Comparison of ENCODE assay signal across 1 cellular context in the genomic region with DNA sequence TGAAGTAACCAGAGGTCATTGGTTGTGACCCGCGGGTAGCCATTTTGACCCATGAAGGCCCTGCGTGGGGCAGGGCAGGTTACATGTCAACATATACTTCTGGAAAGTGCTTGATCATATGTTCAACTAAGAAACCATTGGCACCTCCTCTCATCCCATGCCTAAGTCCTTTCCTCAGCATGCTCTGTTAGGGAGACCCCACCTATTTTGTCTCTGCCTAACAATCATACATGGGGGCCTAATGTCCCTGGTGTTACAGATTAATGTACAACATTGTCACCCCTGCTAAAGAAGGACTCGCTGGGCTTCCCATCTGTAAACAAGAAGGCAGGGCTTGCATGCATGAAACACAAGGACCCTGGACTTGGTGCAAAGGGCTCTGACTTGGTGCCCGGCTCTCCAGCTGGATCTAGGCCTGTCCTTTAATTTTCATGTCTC.
TF ChIP-seq lines count a peak whose summit lies in the region.

No MANE protein-coding gene starts in this region.

TF ChIP-seq in HepG2, 621 proteins besides CTCF, POLR2A, EP300 and RAD21 (continued from another document and continues in another):
- TF ChIP-seq, protein P1, sequence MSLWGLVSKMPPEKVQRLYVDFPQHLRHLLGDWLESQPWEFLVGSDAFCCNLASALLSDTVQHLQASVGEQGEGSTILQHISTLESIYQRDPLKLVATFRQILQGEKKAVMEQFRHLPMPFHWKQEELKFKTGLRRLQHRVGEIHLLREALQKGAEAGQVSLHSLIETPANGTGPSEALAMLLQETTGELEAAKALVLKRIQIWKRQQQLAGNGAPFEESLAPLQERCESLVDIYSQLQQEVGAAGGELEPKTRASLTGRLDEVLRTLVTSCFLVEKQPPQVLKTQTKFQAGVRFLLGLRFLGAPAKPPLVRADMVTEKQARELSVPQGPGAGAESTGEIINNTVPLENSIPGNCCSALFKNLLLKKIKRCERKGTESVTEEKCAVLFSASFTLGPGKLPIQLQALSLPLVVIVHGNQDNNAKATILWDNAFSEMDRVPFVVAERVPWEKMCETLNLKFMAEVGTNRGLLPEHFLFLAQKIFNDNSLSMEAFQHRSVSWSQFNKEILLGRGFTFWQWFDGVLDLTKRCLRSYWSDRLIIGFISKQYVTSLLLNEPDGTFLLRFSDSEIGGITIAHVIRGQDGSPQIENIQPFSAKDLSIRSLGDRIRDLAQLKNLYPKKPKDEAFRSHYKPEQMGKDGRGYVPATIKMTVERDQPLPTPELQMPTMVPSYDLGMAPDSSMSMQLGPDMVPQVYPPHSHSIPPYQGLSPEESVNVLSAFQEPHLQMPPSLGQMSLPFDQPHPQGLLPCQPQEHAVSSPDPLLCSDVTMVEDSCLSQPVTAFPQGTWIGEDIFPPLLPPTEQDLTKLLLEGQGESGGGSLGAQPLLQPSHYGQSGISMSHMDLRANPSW (CRISPR knock-in tag; IDR thresholded peaks at IDR 0.05; ENCODE audit: borderline replicate concordance): no peak
- TF ChIP-seq, protein P2, sequence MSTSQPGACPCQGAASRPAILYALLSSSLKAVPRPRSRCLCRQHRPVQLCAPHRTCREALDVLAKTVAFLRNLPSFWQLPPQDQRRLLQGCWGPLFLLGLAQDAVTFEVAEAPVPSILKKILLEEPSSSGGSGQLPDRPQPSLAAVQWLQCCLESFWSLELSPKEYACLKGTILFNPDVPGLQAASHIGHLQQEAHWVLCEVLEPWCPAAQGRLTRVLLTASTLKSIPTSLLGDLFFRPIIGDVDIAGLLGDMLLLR (CRISPR knock-in tag; IDR thresholded peaks at IDR 0.05): no peak
- TF ChIP-seq DNMT1 (CRISPR knock-in tag; IDR thresholded peaks at IDR 0.05) (no peak), PRPF4 (IDR thresholded peaks at IDR 0.05; ENCODE audit: low read depth, low read length, poor library complexity, severe bottlenecking) (no peak), ZNF350 (CRISPR knock-in tag; IDR thresholded peaks at IDR 0.05; ENCODE audit: borderline replicate concordance, low read depth) (peak; percentile 58; the same call in 1 of the 2 replicates), SRF (IDR thresholded peaks at IDR 0.05; ENCODE audit: low read depth, low read length) (no peak), SKI (IDR thresholded peaks at IDR 0.05; ENCODE audit: partially characterized antibody) (peak; percentile 47), SALL2 (CRISPR knock-in tag; IDR thresholded peaks at IDR 0.05) (no peak), ZNF232 (CRISPR knock-in tag; IDR thresholded peaks at IDR 0.05; ENCODE audit: borderline replicate concordance) (peak; percentile 70; the same call in 1 of the 2 replicates), TOPORS (CRISPR knock-in tag; IDR thresholded peaks at IDR 0.05) (no peak), CC2D1A (CRISPR knock-in tag; IDR thresholded peaks at IDR 0.05) (no peak), ZNF24 (IDR thresholded peaks at IDR 0.05) (no peak), FOSL1 (CRISPR knock-in tag; IDR thresholded peaks at IDR 0.05; ENCODE audit: borderline replicate concordance) (no peak), HDAC1 (CRISPR knock-in tag; IDR thresholded peaks at IDR 0.05) (peak; percentile 67), SMARCC2 (IDR thresholded peaks at IDR 0.05) (0 out of 2 replicates have a peak, but pooled peaks have one; percentile 25), RAD51 (IDR thresholded peaks at IDR 0.05; ENCODE audit: borderline replicate concordance) (no peak), ASH2L (IDR thresholded peaks at IDR 0.05; ENCODE audit: insufficient read length, low read depth, low read length) (peak; percentile 69)
- TF ChIP-seq, protein P3, sequence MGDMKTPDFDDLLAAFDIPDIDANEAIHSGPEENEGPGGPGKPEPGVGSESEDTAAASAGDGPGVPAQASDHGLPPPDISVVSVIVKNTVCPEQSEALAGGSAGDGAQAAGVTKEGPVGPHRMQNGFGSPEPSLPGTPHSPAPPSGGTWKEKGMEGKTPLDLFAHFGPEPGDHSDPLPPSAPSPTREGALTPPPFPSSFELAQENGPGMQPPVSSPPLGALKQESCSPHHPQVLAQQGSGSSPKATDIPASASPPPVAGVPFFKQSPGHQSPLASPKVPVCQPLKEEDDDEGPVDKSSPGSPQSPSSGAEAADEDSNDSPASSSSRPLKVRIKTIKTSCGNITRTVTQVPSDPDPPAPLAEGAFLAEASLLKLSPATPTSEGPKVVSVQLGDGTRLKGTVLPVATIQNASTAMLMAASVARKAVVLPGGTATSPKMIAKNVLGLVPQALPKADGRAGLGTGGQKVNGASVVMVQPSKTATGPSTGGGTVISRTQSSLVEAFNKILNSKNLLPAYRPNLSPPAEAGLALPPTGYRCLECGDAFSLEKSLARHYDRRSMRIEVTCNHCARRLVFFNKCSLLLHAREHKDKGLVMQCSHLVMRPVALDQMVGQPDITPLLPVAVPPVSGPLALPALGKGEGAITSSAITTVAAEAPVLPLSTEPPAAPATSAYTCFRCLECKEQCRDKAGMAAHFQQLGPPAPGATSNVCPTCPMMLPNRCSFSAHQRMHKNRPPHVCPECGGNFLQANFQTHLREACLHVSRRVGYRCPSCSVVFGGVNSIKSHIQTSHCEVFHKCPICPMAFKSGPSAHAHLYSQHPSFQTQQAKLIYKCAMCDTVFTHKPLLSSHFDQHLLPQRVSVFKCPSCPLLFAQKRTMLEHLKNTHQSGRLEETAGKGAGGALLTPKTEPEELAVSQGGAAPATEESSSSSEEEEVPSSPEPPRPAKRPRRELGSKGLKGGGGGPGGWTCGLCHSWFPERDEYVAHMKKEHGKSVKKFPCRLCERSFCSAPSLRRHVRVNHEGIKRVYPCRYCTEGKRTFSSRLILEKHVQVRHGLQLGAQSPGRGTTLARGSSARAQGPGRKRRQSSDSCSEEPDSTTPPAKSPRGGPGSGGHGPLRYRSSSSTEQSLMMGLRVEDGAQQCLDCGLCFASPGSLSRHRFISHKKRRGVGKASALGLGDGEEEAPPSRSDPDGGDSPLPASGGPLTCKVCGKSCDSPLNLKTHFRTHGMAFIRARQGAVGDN (CRISPR knock-in tag; IDR thresholded peaks at IDR 0.05): peak; percentile 11; the same call in 1 of the 2 replicates
- TF ChIP-seq, protein P4, sequence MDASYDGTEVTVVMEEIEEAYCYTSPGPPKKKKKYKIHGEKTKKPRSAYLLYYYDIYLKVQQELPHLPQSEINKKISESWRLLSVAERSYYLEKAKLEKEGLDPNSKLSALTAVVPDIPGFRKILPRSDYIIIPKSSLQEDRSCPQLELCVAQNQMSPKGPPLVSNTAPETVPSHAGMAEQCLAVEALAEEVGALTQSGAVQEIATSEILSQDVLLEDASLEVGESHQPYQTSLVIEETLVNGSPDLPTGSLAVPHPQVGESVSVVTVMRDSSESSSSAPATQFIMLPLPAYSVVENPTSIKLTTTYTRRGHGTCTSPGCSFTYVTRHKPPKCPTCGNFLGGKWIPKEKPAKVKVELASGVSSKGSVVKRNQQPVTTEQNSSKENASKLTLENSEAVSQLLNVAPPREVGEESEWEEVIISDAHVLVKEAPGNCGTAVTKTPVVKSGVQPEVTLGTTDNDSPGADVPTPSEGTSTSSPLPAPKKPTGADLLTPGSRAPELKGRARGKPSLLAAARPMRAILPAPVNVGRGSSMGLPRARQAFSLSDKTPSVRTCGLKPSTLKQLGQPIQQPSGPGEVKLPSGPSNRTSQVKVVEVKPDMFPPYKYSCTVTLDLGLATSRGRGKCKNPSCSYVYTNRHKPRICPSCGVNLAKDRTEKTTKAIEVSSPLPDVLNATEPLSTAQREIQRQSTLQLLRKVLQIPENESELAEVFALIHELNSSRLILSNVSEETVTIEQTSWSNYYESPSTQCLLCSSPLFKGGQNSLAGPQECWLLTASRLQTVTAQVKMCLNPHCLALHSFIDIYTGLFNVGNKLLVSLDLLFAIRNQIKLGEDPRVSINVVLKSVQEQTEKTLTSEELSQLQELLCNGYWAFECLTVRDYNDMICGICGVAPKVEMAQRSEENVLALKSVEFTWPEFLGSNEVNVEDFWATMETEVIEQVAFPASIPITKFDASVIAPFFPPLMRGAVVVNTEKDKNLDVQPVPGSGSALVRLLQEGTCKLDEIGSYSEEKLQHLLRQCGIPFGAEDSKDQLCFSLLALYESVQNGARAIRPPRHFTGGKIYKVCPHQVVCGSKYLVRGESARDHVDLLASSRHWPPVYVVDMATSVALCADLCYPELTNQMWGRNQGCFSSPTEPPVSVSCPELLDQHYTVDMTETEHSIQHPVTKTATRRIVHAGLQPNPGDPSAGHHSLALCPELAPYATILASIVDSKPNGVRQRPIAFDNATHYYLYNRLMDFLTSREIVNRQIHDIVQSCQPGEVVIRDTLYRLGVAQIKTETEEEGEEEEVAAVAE (CRISPR knock-in tag; IDR thresholded peaks at IDR 0.05; ENCODE audit: borderline replicate concordance): no peak
- TF ChIP-seq, protein P5, sequence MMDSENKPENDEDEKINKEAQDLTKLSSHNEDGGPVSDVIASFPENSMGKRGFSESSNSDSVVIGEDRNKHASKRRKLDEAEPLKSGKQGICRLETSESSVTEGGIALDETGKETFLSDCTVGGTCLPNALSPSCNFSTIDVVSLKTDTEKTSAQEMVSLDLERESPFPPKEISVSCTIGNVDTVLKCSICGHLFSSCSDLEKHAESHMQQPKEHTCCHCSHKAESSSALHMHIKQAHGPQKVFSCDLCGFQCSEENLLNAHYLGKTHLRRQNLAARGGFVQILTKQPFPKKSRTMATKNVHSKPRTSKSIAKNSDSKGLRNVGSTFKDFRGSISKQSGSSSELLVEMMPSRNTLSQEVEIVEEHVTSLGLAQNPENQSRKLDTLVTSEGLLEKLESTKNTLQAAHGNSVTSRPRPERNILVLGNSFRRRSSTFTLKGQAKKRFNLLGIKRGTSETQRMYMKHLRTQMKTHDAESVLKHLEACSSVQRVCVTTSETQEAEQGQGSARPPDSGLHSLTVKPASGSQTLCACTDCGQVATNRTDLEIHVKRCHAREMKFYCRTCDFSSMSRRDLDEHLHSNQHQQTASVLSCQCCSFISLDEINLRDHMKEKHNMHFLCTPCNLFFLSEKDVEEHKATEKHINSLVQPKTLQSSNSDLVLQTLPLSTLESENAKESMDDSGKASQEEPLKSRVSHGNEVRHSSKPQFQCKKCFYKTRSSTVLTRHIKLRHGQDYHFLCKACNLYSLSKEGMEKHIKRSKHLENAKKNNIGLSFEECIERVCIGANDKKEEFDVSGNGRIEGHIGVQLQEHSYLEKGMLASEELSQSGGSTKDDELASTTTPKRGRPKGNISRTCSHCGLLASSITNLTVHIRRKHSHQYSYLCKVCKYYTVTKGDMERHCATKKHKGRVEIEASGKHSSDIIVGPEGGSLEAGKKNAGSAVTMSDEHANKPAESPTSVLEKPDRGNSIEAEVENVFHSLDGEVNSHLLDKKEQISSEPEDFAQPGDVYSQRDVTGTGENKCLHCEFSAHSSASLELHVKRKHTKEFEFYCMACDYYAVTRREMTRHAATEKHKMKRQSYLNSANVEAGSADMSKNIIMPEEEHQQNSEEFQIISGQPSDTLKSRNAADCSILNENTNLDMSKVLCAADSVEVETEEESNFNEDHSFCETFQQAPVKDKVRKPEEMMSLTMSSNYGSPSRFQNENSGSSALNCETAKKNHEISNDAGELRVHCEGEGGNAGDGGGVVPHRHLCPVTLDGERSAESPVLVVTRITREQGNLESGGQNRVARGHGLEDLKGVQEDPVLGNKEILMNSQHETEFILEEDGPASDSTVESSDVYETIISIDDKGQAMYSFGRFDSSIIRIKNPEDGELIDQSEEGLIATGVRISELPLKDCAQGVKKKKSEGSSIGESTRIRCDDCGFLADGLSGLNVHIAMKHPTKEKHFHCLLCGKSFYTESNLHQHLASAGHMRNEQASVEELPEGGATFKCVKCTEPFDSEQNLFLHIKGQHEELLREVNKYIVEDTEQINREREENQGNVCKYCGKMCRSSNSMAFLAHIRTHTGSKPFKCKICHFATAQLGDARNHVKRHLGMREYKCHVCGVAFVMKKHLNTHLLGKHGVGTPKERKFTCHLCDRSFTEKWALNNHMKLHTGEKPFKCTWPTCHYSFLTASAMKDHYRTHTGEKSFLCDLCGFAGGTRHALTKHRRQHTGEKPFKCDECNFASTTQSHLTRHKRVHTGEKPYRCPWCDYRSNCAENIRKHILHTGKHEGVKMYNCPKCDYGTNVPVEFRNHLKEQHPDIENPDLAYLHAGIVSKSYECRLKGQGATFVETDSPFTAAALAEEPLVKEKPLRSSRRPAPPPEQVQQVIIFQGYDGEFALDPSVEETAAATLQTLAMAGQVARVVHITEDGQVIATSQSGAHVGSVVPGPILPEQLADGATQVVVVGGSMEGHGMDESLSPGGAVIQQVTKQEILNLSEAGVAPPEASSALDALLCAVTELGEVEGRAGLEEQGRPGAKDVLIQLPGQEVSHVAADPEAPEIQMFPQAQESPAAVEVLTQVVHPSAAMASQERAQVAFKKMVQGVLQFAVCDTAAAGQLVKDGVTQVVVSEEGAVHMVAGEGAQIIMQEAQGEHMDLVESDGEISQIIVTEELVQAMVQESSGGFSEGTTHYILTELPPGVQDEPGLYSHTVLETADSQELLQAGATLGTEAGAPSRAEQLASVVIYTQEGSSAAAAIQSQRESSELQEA (CRISPR knock-in tag; IDR thresholded peaks at IDR 0.05; ENCODE audit: not compliant biosample characterization): no peak
- TF ChIP-seq, protein P6, sequence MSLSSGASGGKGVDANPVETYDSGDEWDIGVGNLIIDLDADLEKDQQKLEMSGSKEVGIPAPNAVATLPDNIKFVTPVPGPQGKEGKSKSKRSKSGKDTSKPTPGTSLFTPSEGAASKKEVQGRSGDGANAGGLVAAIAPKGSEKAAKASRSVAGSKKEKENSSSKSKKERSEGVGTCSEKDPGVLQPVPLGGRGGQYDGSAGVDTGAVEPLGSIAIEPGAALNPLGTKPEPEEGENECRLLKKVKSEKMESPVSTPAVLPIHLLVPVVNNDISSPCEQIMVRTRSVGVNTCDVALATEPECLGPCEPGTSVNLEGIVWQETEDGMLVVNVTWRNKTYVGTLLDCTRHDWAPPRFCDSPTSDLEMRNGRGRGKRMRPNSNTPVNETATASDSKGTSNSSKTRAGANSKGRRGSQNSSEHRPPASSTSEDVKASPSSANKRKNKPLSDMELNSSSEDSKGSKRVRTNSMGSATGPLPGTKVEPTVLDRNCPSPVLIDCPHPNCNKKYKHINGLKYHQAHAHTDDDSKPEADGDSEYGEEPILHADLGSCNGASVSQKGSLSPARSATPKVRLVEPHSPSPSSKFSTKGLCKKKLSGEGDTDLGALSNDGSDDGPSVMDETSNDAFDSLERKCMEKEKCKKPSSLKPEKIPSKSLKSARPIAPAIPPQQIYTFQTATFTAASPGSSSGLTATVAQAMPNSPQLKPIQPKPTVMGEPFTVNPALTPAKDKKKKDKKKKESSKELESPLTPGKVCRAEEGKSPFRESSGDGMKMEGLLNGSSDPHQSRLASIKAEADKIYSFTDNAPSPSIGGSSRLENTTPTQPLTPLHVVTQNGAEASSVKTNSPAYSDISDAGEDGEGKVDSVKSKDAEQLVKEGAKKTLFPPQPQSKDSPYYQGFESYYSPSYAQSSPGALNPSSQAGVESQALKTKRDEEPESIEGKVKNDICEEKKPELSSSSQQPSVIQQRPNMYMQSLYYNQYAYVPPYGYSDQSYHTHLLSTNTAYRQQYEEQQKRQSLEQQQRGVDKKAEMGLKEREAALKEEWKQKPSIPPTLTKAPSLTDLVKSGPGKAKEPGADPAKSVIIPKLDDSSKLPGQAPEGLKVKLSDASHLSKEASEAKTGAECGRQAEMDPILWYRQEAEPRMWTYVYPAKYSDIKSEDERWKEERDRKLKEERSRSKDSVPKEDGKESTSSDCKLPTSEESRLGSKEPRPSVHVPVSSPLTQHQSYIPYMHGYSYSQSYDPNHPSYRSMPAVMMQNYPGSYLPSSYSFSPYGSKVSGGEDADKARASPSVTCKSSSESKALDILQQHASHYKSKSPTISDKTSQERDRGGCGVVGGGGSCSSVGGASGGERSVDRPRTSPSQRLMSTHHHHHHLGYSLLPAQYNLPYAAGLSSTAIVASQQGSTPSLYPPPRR (CRISPR knock-in tag; IDR thresholded peaks at IDR 0.05; ENCODE audit: borderline replicate concordance): peak; percentile 81
